Comparison of ENCODE assay signal across 27 cellular contexts in genomic region chr16:54345231-54345630, GRCh38. TPM values are rescaled to one million over a fixed set of nuclear protein-coding genes. Genes with fewer than 3 reads are reported as not detected.
"Had no signal": no experiment of that assay in that cellular context is flagged by ENCODE, and none has a peak within 500 bp of the region (broad histone marks: within the 10 kb centered on the region; RNA-seq: fewer than 3 reads in every experiment).

No MANE protein-coding gene starts in this region.

- H3K4me1 ChIP-seq: pancreas, prostate gland, stomach, thyroid gland, tibial nerve had no signal

- H3K9me3 Mint-ChIP-seq: naive thymus-derived CD8-positive, alpha-beta T cell; natural killer cell treated with Interleukin-12 subunit alpha and Interleukin-12 subunit beta and Interleukin-15 and Interleukin-18, amount 100 ng/mL, for 72 hours; stimulated activated effector memory CD8-positive, alpha-beta T cell treated with anti-CD3 and anti-CD28 coated beads, Interleukin-12 subunit alpha, Interleukin-12 subunit beta, amount 100 ng/mL, for 72 hours; stimulated activated naive CD8-positive, alpha-beta T cell treated with anti-CD3 and anti-CD28 coated beads, Interleukin-15, Interleukin-2, amounts not matched to agents 100 ng/mL and 50 ng/mL, for 24 hours had no signal

- FAIRE-seq: pancreas, small intestine, urothelium cell line had no signal

- H2AFZ ChIP-seq: neural progenitor cell had no signal

- ATAC-seq: naive thymus-derived CD8-positive, alpha-beta T cell; natural killer cell treated with Interleukin-12 subunit alpha and Interleukin-12 subunit beta and Interleukin-15 and Interleukin-18, amount 100 ng/mL, for 72 hours; pancreas; right cardiac atrium; sciatic nerve; stimulated activated effector memory CD8-positive, alpha-beta T cell treated with anti-CD3 and anti-CD28 coated beads, Interleukin-12 subunit alpha, Interleukin-12 subunit beta, amount 100 ng/mL, for 72 hours; stimulated activated naive B cell treated with anti-CD40 and anti-IgM and Interleukin-4, amounts not matched to agents 10 μg/mL and 1 μg/mL and 100 μg/mL, for 72 hours had no signal

- H3K4me3 Mint-ChIP-seq: naive B cell; naive thymus-derived CD8-positive, alpha-beta T cell; natural killer cell treated with Interleukin-12 subunit alpha and Interleukin-12 subunit beta and Interleukin-15 and Interleukin-18, amount 100 ng/mL, for 72 hours; neural progenitor cell; stimulated activated effector memory CD8-positive, alpha-beta T cell treated with anti-CD3 and anti-CD28 coated beads, Interleukin-12 subunit alpha, Interleukin-12 subunit beta, amount 100 ng/mL, for 72 hours; stimulated activated naive B cell treated with anti-CD40 and anti-IgM and Interleukin-4, amounts not matched to agents 10 μg/mL and 1 μg/mL and 100 μg/mL, for 72 hours; stimulated activated naive CD8-positive, alpha-beta T cell treated with anti-CD3 and anti-CD28 coated beads, Interleukin-15, Interleukin-2, amounts not matched to agents 100 ng/mL and 50 ng/mL, for 24 hours had no signal

- H3K27me3 ChIP-seq: neural progenitor cell, pancreas, thyroid gland, tibial nerve, upper lobe of left lung had no signal

- DNase-seq: naive B cell; naive thymus-derived CD8-positive, alpha-beta T cell; nucleus accumbens; pancreas; right cardiac atrium; small intestine; stimulated activated CD4-positive, alpha-beta T cell treated with anti-CD3 and anti-CD28 coated beads, Interleukin-15, amount 100 ng/mL, for 24 hours; stimulated activated CD4-positive, alpha-beta T cell treated with anti-CD3 and anti-CD28 coated beads, Interleukin-2, amount 100 ng/mL, for 24 hours; stimulated activated CD4-positive, alpha-beta T cell treated with anti-CD3 and anti-CD28 coated beads, Interleukin-2, amount 100 ng/mL, for 48 hours; stimulated activated CD4-positive, alpha-beta T cell treated with anti-CD3 and anti-CD28 coated beads, Interleukin-4, amount 100 ng/mL, for 24 hours; stimulated activated naive B cell treated with anti-CD40 and anti-IgM and Interleukin-4, amounts not matched to agents 10 μg/mL and 1 μg/mL and 100 μg/mL, for 72 hours; stimulated activated naive CD4-positive, alpha-beta T cell treated with Interleukin-2 at 50 U/mL for 16 hours; stomach had no signal

- H3K4me1 Mint-ChIP-seq: naive B cell; stimulated activated effector memory CD8-positive, alpha-beta T cell treated with anti-CD3 and anti-CD28 coated beads, Interleukin-12 subunit alpha, Interleukin-12 subunit beta, amount 100 ng/mL, for 72 hours; stimulated activated naive B cell treated with anti-CD40 and anti-IgM and Interleukin-4, amounts not matched to agents 10 μg/mL and 1 μg/mL and 100 μg/mL, for 72 hours had no signal

- H3K36me3 ChIP-seq: neural progenitor cell, neutrophil, pancreas, prostate gland, stomach, thoracic aorta, thyroid gland, tibial nerve, upper lobe of left lung had no signal

- H3K36me3 Mint-ChIP-seq: naive B cell; naive thymus-derived CD8-positive, alpha-beta T cell; natural killer cell treated with Interleukin-12 subunit alpha and Interleukin-12 subunit beta and Interleukin-15 and Interleukin-18, amount 100 ng/mL, for 72 hours; neural progenitor cell; stimulated activated effector memory CD8-positive, alpha-beta T cell treated with anti-CD3 and anti-CD28 coated beads, Interleukin-12 subunit alpha, Interleukin-12 subunit beta, amount 100 ng/mL, for 72 hours; stimulated activated naive B cell treated with anti-CD40 and anti-IgM and Interleukin-4, amounts not matched to agents 10 μg/mL and 1 μg/mL and 100 μg/mL, for 72 hours had no signal

- H3K9ac ChIP-seq: neural progenitor cell had no signal

- H3K9me3 ChIP-seq: neutrophil, pancreas, prostate gland, thoracic aorta, thyroid gland, upper lobe of left lung had no signal

- H3K27ac ChIP-seq: neural progenitor cell, neutrophil, pancreas, prostate gland, stomach, thoracic aorta, thyroid gland, tibial nerve, upper lobe of left lung had no signal

- H3K4me3 ChIP-seq: neural progenitor cell, pancreas, prostate gland, stomach, thoracic aorta, thyroid gland, tibial nerve, upper lobe of left lung had no signal

- H3K4me2 ChIP-seq: neural progenitor cell had no signal

RNA-seq across cellular contexts. Expression of gene IRX3, which starts 58.6 kb away (rescaled TPM):
- total RNA-seq: naive thymus-derived CD8-positive, alpha-beta T cell; natural killer cell treated with Interleukin-12 subunit alpha and Interleukin-12 subunit beta and Interleukin-15 and Interleukin-18, amount 100 ng/mL, for 72 hours; temporal lobe had no signal
- polyA plus RNA-seq: naive thymus-derived CD8-positive, alpha-beta T cell; neural cell had no signal
